ENCODE assay signal across 25 cellular contexts in genomic region chr1:212622467-212622866, GRCh38. TPM values are rescaled to one million over a fixed set of nuclear protein-coding genes. Genes with fewer than 3 reads are reported as not detected.
"Had no signal": no experiment of that assay in that cellular context is flagged by ENCODE, and none has a peak within 500 bp of the region (broad histone marks: within the 10 kb centered on the region; RNA-seq: fewer than 3 reads in every experiment).

No MANE protein-coding gene starts in this region.

- H3K4me1 ChIP-seq: sigmoid colon had no signal

- ATAC-seq: left lobe of liver; naive thymus-derived CD4-positive, alpha-beta T cell; stimulated activated naive B cell treated with anti-CD40 and anti-IgM and Interleukin-4, amounts not matched to agents 10 μg/mL and 1 μg/mL and 100 μg/mL, for 72 hours had no signal

- H3K27me3 ChIP-seq: brain microvascular endothelial cell, hepatocyte, neural progenitor cell, sigmoid colon, upper lobe of left lung had no signal

- H3K9me3 ChIP-seq: sigmoid colon, thoracic aorta, upper lobe of left lung had no signal

- H3K27ac Mint-ChIP-seq: immature natural killer cell; neural progenitor cell; stimulated activated naive B cell treated with anti-CD40 and anti-IgM and Interleukin-4, amounts not matched to agents 10 μg/mL and 1 μg/mL and 100 μg/mL, for 72 hours had no signal

- H3K4me3 ChIP-seq: hepatocyte, lung, neural progenitor cell, sigmoid colon, smooth muscle cell, thoracic aorta, upper lobe of left lung had no signal

- DNase-seq: activated CD4-positive, CD25-positive, alpha-beta regulatory T cell treated with anti-CD3 and anti-CD28 coated beads, Interleukin-2, amount 50 U/mL, for 72 hours; activated gamma-delta T cell; activated naive CD4-positive, alpha-beta T cell treated with anti-CD3 and anti-CD28 coated beads, Interleukin-2, amount 50 U/mL, for 16 hours; activated T-cell treated with anti-CD3 and anti-CD28 coated beads, Interleukin-2, amount 50 U/mL, for 48 hours; aorta; brain microvascular endothelial cell; central memory CD4-positive, alpha-beta T cell; effector memory CD4-positive, alpha-beta T cell; glutamatergic neuron; immature natural killer cell; naive thymus-derived CD4-positive, alpha-beta T cell; retina; sigmoid colon; stimulated activated CD4-positive, alpha-beta T cell treated with anti-CD3 and anti-CD28 coated beads, Interleukin-15, amount 100 ng/mL, for 24 hours; stimulated activated CD8-positive, alpha-beta memory T cell treated with anti-CD3 and anti-CD28 coated beads, Interleukin-4, amount 100 ng/mL, for 48 hours; stimulated activated naive B cell treated with anti-CD40 and anti-IgM and Interleukin-4, amounts not matched to agents 10 μg/mL and 1 μg/mL and 100 μg/mL, for 72 hours; T-helper 1 cell; upper lobe of left lung; WERI-Rb-1 had no signal

- H3K36me3 ChIP-seq: brain microvascular endothelial cell, neural progenitor cell had no signal

- H3K4me3 Mint-ChIP-seq: immature natural killer cell; neural progenitor cell; stimulated activated naive B cell treated with anti-CD40 and anti-IgM and Interleukin-4, amounts not matched to agents 10 μg/mL and 1 μg/mL and 100 μg/mL, for 72 hours had no signal

- H3K27ac ChIP-seq: brain microvascular endothelial cell, hepatocyte, neural progenitor cell, sigmoid colon, thoracic aorta, WERI-Rb-1 had no signal

- H3K9me3 Mint-ChIP-seq: immature natural killer cell; naive thymus-derived CD4-positive, alpha-beta T cell; stimulated activated naive B cell treated with anti-CD40 and anti-IgM and Interleukin-4, amounts not matched to agents 10 μg/mL and 1 μg/mL and 100 μg/mL, for 72 hours had no signal

RNA-seq across cellular contexts. Expression of gene ATF3, which starts 13.9 kb away (rescaled TPM):
- polyA plus RNA-seq: naive thymus-derived CD4-positive, alpha-beta T cell had no signal
